10 cellular contexts compared by ENCODE assay signal in the genomic region with DNA sequence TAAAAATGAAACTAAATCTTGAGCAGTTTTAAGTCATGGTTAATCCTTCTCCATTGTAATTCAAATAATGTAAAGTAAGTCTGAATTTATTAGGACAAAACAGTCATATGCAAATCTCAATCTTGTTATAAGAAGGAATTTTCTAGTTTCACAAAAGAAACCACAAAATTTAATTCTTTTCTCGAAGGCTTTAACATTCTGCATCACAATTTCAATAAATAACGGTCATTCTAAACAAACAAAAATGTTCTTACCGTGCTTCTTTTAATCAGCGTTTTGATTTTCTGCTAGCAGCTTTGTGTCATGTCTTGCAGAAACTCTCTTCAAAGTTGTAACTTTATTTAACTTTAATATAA. TPM values are rescaled to one million over a fixed set of nuclear protein-coding genes. Genes with fewer than 3 reads are reported as not detected.
A peak's percentile ranks its signal among the peaks of the same experiment; 100 is the strongest.
DNase-seq lines count a peak whose midpoint lies in the region; ATAC-seq and TF ChIP-seq lines count a peak whose summit lies in the region.
"Had no signal": no experiment of that assay in that cellular context is flagged by ENCODE, and none has a peak within 500 bp of the region (broad histone marks: within the 10 kb centered on the region; RNA-seq: fewer than 3 reads in every experiment).

No MANE protein-coding gene starts in this region.

- H3K9ac ChIP-seq in SK-N-SH (no peak overlapping the region), subcutaneous abdominal adipose tissue (ENCODE audit: low read length in 5 of 5) (peak overlapping the region; percentile 72 to 96 (median 78))

- H3K9me3 Mint-ChIP-seq in activated CD8-positive, alpha-beta T cell treated with anti-CD3 and anti-CD28 coated beads for 36 hours, result peaks cover 4% of the 10 kb centered on the region

- H3K27ac ChIP-seq in SK-N-SH (ENCODE audit: low read depth in 2 of 2, low read length in 1 of 2) (no peak overlapping the region), gastroesophageal sphincter (peak overlapping the region; percentile 52 to 76 (median 74)), subcutaneous abdominal adipose tissue (ENCODE audit: low read depth, low read length) (peak overlapping the region; percentile 98)
- H3K27ac ChIP-seq: 22Rv1 had no signal

- no peaks in the 10 kb centered on the region for H3K79me2 ChIP-seq in SK-N-SH (ENCODE audit: insufficient read depth)

- TF ChIP-seq POLR2A in gastroesophageal sphincter (IDR thresholded peaks at IDR 0.05), result no peak

- CTCF ChIA-PET in SK-N-SH (lab: Yijun Ruan, JAX), result interaction anchor here (1.0 kb wide), 1 partner anchor 118 kb away, joined by 3 read pairs; no protein-coding TSS in a partner anchor
- CTCF ChIA-PET in activated CD8-positive, alpha-beta T cell treated with anti-CD3 and anti-CD28 coated beads for 36 hours (lab: Charles Lee), result interaction anchor here (0.9 to 3.5 kb wide), 7 partner anchors 53 to 126 kb away, joined by 3 to 21 read pairs (median 3); no protein-coding TSS in a partner anchor

- H3K4me3 ChIP-seq in SK-N-SH (ENCODE audit: low read depth in 2 of 2, low read length in 1 of 2), result no peak overlapping the region
- H3K4me3 ChIP-seq in gastroesophageal sphincter, result peak overlapping the region; percentile 42 to 64
- peak overlapping the region; percentile 64 to 84 (median 78) for H3K4me3 ChIP-seq in subcutaneous abdominal adipose tissue (ENCODE audit: low read depth in 1 of 5, low read length in 5 of 5)

- WGBS in SK-N-SH (ENCODE audit: low lambda C conversion rate), result 6% methylated on average over 4 of the region's 4 CpGs
- WGBS in gastroesophageal sphincter (ENCODE audit: low coverage in 1 of 2), 2 donors, result 43 to 50% methylated on average over 4 of the region's 4 CpGs

- POLR2A ChIA-PET in SK-N-SH (lab: Yijun Ruan, JAX), result no interaction called here
- POLR2A ChIA-PET in activated CD8-positive, alpha-beta T cell treated with anti-CD3 and anti-CD28 coated beads for 36 hours (lab: Charles Lee), result interaction anchor here (0.7 to 7.6 kb wide), 14 partner anchors 27 to 686 kb away, joined by 3 to 292 read pairs (median 4); a partner anchor contains a TSS

- H3K36me3 ChIP-seq in SK-N-SH (replicated peaks in 1 of 2; ENCODE audit: control insufficient read depth in 1 of 2, insufficient read depth in 2 of 2, low read length in 1 of 2), result no peaks in the 10 kb centered on the region
- H3K36me3 ChIP-seq in gastroesophageal sphincter, result no peaks in the 10 kb centered on the region
- H3K36me3 ChIP-seq in subcutaneous abdominal adipose tissue (ENCODE audit: control insufficient read depth in 5 of 5, insufficient read depth in 5 of 5, low read length in 5 of 5), result no peaks in the 10 kb centered on the region

- TF ChIP-seq EP300 in SK-N-SH (IDR thresholded peaks at IDR 0.05; ENCODE audit: borderline replicate concordance in 1 of 2, low read depth in 1 of 2, low read length in 1 of 2) (no peak), gastroesophageal sphincter (IDR thresholded peaks at IDR 0.05) (no peak)

- intact Hi-C loops in activated CD8-positive, alpha-beta T cell treated with anti-CD3 and anti-CD28 coated beads for 36 hours (cut with micrococcal nuclease), result loop anchor here (5.0 kb wide), 3 partner anchors 57 to 72 kb away; no protein-coding TSS in a partner anchor

- TF ChIP-seq CTCF in SK-N-SH (IDR thresholded peaks at IDR 0.05), result no peak
- no peak for TF ChIP-seq CTCF in activated CD8-positive, alpha-beta T cell treated with anti-CD3 and anti-CD28 coated beads for 36 hours (IDR thresholded peaks at IDR 0.05)
- no peak for TF ChIP-seq CTCF in gastroesophageal sphincter (IDR thresholded peaks at IDR 0.05)

- H3K9me3 ChIP-seq in SK-N-SH, result no peaks in the 10 kb centered on the region
- H3K9me3 ChIP-seq in gastroesophageal sphincter, result peaks cover 0 to 4% (median 0%) of the 10 kb centered on the region in 3 donors
- peaks cover 0 to under 1% (median under 1%) of the 10 kb centered on the region in 5 donors for H3K9me3 ChIP-seq in subcutaneous abdominal adipose tissue (ENCODE audit: control insufficient read depth in 5 of 5, low read length in 5 of 5)

- no peaks in the 10 kb centered on the region for H4K20me1 ChIP-seq in SK-N-SH (ENCODE audit: insufficient read depth)

- peak overlapping the region; percentile 85 for H3K4me3 Mint-ChIP-seq in activated CD8-positive, alpha-beta T cell treated with anti-CD3 and anti-CD28 coated beads for 36 hours

- no peaks in the 10 kb centered on the region for H3K9me2 ChIP-seq in SK-N-SH

- 0 out of 2 replicates have a peak overlapping the region, but pooled peaks have one; percentile 31 for H2AFZ ChIP-seq in SK-N-SH (ENCODE audit: low read depth)

- no peak for ATAC-seq in SK-N-SH treated with all-trans-retinoic acid at 6 μM for 48 hours
- ATAC-seq in activated CD8-positive, alpha-beta T cell treated with anti-CD3 and anti-CD28 coated beads for 36 hours, result no peak
- ATAC-seq in gastroesophageal sphincter, result no peak

- peaks cover 27% of the 10 kb centered on the region for H3K36me3 Mint-ChIP-seq in activated CD8-positive, alpha-beta T cell treated with anti-CD3 and anti-CD28 coated beads for 36 hours (ENCODE audit: low read depth)

- no peaks in the 10 kb centered on the region for H3F3A ChIP-seq in SK-N-SH (replicated peaks; ENCODE audit: insufficient read depth)

- H3K4me1 Mint-ChIP-seq in activated CD8-positive, alpha-beta T cell treated with anti-CD3 and anti-CD28 coated beads for 36 hours (ENCODE audit: low read depth), result peaks cover 28% of the 10 kb centered on the region

- TF ChIP-seq RAD21 in SK-N-SH (IDR thresholded peaks at IDR 0.05; ENCODE audit: low read length), result no peak

- H3K4me1 ChIP-seq in SK-N-SH (ENCODE audit: control insufficient read depth in 1 of 2, insufficient read depth in 2 of 2, low read depth in 1 of 2, low read length in 1 of 2), result no peaks in the 10 kb centered on the region
- H3K4me1 ChIP-seq in gastroesophageal sphincter, result no peaks in the 10 kb centered on the region
- peaks cover 0 to 23% (median 16%) of the 10 kb centered on the region in 5 donors for H3K4me1 ChIP-seq in subcutaneous abdominal adipose tissue (ENCODE audit: control insufficient read depth in 5 of 5, insufficient read depth in 5 of 5, low read length in 5 of 5)

- peak overlapping the region; percentile 89 for H3K27ac Mint-ChIP-seq in activated CD8-positive, alpha-beta T cell treated with anti-CD3 and anti-CD28 coated beads for 36 hours

- H3K4me2 ChIP-seq in SK-N-SH, result peak overlapping the region; percentile 64

- DNase-seq in SK-N-SH, result no peak
- DNase-seq in activated CD8-positive, alpha-beta T cell treated with anti-CD3 and anti-CD28 coated beads for 36 hours, result no peak
- no peak for DNase-seq in NCI-H146 treated with DMSO at 0.1 percent for 48 hours (lab: John Stamatoyannopoulos, UW; ENCODE audit: unreplicated experiment)
- DNase-seq in NCI-H345 (lab: John Stamatoyannopoulos, UW), result no peak
- no peak for DNase-seq in effector CD4-positive, alpha-beta T cell
- DNase-seq: NCI-H748 treated with DMSO at 0.1 percent for 48 hours had no signal

- H3K27me3 ChIP-seq in SK-N-SH (ENCODE audit: insufficient read depth) (no peaks in the 10 kb centered on the region), gastroesophageal sphincter (no peaks in the 10 kb centered on the region), subcutaneous abdominal adipose tissue (ENCODE audit: control insufficient read depth in 5 of 5, insufficient read depth in 4 of 5, low read length in 5 of 5) (no peaks in the 10 kb centered on the region)

- H3K27me3 Mint-ChIP-seq in activated CD8-positive, alpha-beta T cell treated with anti-CD3 and anti-CD28 coated beads for 36 hours, result no peaks in the 10 kb centered on the region

TF ChIP-seq in SK-N-SH, 30 proteins besides CTCF, POLR2A, EP300 and RAD21:
- 0 out of 2 replicates have a peak, but pooled peaks have one; percentile 23 for TF ChIP-seq EZH2phosphoT487 (IDR thresholded peaks at IDR 0.05; ENCODE audit: borderline replicate concordance, low read depth)
- no peak for TF ChIP-seq RFX5 (IDR thresholded peaks at IDR 0.05; ENCODE audit: low read length)

TF ChIP-seq in SK-N-SH treated with all-trans-retinoic acid at 6 μM for 48 hours, 23 proteins besides CTCF, POLR2A, EP300 and RAD21 (continues in another document):
- TF ChIP-seq, protein P1, sequence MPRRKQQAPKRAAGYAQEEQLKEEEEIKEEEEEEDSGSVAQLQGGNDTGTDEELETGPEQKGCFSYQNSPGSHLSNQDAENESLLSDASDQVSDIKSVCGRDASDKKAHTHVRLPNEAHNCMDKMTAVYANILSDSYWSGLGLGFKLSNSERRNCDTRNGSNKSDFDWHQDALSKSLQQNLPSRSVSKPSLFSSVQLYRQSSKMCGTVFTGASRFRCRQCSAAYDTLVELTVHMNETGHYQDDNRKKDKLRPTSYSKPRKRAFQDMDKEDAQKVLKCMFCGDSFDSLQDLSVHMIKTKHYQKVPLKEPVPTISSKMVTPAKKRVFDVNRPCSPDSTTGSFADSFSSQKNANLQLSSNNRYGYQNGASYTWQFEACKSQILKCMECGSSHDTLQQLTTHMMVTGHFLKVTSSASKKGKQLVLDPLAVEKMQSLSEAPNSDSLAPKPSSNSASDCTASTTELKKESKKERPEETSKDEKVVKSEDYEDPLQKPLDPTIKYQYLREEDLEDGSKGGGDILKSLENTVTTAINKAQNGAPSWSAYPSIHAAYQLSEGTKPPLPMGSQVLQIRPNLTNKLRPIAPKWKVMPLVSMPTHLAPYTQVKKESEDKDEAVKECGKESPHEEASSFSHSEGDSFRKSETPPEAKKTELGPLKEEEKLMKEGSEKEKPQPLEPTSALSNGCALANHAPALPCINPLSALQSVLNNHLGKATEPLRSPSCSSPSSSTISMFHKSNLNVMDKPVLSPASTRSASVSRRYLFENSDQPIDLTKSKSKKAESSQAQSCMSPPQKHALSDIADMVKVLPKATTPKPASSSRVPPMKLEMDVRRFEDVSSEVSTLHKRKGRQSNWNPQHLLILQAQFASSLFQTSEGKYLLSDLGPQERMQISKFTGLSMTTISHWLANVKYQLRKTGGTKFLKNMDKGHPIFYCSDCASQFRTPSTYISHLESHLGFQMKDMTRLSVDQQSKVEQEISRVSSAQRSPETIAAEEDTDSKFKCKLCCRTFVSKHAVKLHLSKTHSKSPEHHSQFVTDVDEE (CRISPR knock-in tag; IDR thresholded peaks at IDR 0.05), result no peak
- no peak for TF ChIP-seq BACH2 (CRISPR knock-in tag; IDR thresholded peaks at IDR 0.05; ENCODE audit: borderline replicate concordance)

RNA-seq across cellular contexts. Expression of a gene that starts 0.2 kb away (rescaled TPM):
- not detected in 2 replicates for polyA plus RNA-seq in SK-N-SH (2012; rRNA removed)
- not detected in 2 replicates for polyA plus RNA-seq in SK-N-SH (2012; cell fraction: cytosol; rRNA removed)
- polyA plus RNA-seq in SK-N-SH (2012; cell fraction: nucleus; rRNA removed), result not detected in 2 replicates
- total RNA-seq in activated CD8-positive, alpha-beta T cell treated with anti-CD3 and anti-CD28 coated beads for 36 hours, result 10 to 100 TPM; 38.4 to 43.2 TPM
- total RNA-seq in gastroesophageal sphincter, result 10 to 100 TPM in 2 of 4 donors, 1 to 10 TPM in 2; 3.4 to 16.7 (median 8.9) TPM

RNA-seq across cellular contexts. Expression of a gene that starts 12.4 kb away (rescaled TPM):
- not detected in 2 replicates for polyA plus RNA-seq in SK-N-SH (2012; rRNA removed)
- polyA plus RNA-seq in SK-N-SH (2012; cell fraction: cytosol; rRNA removed), result not detected in 2 replicates
- not detected in 2 replicates for polyA plus RNA-seq in SK-N-SH (2012; cell fraction: nucleus; rRNA removed)
- total RNA-seq in activated CD8-positive, alpha-beta T cell treated with anti-CD3 and anti-CD28 coated beads for 36 hours, result not detected
- total RNA-seq in gastroesophageal sphincter, result not detected

RNA-seq across cellular contexts. Expression of a gene that starts 41.6 kb away (rescaled TPM):
- not detected in 2 replicates for polyA plus RNA-seq in SK-N-SH (2012; rRNA removed)
- polyA plus RNA-seq in SK-N-SH (2012; cell fraction: cytosol; rRNA removed), result not detected in 2 replicates
- polyA plus RNA-seq in SK-N-SH (2012; cell fraction: nucleus; rRNA removed), result not detected in 2 replicates
- not detected for total RNA-seq in activated CD8-positive, alpha-beta T cell treated with anti-CD3 and anti-CD28 coated beads for 36 hours
- not detected for total RNA-seq in gastroesophageal sphincter

Comparison
In these comparisons a context has a peak if more than half of its experiments do, and no peak if none do; other contexts are left out.
1. H3K27ac ChIP-seq: peak in gastroesophageal sphincter (4 of 4) and subcutaneous abdominal adipose tissue (single experiment); none in SK-N-SH (0 of 2).
2. H3K4me3 ChIP-seq: peak in gastroesophageal sphincter (2 of 2) and subcutaneous abdominal adipose tissue (5 of 5); none in SK-N-SH (0 of 2).